In the genomic region with DNA sequence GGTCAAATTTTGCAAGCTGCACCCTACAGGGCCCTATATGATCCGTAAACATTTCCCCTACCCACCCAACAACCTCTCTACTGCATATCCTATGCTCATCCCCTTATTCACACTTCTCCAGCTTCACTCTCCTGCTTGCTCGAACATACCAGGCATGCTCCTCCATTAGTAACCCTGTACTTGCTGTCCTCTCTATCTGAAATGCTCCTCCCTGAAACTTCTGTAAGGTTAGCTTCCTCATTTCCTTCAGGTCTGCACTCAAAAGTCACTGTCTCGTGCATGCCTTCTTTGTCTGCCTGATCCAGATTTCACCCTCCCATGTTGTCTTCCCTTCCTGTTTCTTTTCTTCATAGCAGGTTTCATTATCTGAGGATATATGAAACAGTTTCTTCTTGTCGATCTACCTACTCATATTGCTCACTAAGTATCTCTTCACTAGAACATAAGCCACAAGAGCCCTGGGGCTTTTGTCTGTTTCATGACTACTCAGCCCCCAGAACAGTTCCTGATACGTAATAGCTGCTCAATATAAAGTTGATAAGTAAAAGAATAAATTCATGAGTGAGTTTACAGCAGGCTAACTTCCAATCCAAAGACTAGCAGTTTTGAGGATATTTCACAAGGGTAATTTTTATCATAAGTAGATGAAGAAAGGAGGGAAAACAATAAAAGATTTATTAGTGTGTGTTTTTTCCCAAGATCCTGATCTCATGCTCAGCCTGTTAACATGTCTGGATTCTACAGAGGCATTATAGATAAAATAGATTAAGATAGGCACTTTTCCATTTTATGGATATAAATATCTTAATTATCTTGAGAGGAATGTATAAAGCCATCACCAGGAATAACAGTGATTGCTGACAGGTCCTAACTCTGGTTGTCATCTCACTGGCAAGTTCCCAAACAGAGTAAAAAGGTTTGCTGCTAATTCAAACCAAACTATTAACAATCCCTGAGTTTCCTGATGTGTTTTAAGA, we compare ENCODE assay signal across 1 cellular context.
TF ChIP-seq lines count a peak whose summit lies in the region.

No MANE protein-coding gene starts in this region.

TF ChIP-seq in SK-N-SH treated with all-trans-retinoic acid at 6 μM for 48 hours, 23 proteins besides CTCF, POLR2A, EP300 and RAD21 (continued from another document):
- TF ChIP-seq, protein P1, sequence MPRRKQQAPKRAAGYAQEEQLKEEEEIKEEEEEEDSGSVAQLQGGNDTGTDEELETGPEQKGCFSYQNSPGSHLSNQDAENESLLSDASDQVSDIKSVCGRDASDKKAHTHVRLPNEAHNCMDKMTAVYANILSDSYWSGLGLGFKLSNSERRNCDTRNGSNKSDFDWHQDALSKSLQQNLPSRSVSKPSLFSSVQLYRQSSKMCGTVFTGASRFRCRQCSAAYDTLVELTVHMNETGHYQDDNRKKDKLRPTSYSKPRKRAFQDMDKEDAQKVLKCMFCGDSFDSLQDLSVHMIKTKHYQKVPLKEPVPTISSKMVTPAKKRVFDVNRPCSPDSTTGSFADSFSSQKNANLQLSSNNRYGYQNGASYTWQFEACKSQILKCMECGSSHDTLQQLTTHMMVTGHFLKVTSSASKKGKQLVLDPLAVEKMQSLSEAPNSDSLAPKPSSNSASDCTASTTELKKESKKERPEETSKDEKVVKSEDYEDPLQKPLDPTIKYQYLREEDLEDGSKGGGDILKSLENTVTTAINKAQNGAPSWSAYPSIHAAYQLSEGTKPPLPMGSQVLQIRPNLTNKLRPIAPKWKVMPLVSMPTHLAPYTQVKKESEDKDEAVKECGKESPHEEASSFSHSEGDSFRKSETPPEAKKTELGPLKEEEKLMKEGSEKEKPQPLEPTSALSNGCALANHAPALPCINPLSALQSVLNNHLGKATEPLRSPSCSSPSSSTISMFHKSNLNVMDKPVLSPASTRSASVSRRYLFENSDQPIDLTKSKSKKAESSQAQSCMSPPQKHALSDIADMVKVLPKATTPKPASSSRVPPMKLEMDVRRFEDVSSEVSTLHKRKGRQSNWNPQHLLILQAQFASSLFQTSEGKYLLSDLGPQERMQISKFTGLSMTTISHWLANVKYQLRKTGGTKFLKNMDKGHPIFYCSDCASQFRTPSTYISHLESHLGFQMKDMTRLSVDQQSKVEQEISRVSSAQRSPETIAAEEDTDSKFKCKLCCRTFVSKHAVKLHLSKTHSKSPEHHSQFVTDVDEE (CRISPR knock-in tag; IDR thresholded peaks at IDR 0.05), result peak; percentile 86
- TF ChIP-seq ZNF70 (CRISPR knock-in tag; IDR thresholded peaks at IDR 0.05), result no peak
- no peak for TF ChIP-seq ESRRG (CRISPR knock-in tag; IDR thresholded peaks at IDR 0.05)
- TF ChIP-seq ZNF8 (CRISPR knock-in tag; IDR thresholded peaks at IDR 0.05), result peak; percentile 42; the same call in 1 of the 2 replicates
- no peak for TF ChIP-seq CSDC2 (CRISPR knock-in tag; IDR thresholded peaks at IDR 0.05)
- TF ChIP-seq, protein P2, sequence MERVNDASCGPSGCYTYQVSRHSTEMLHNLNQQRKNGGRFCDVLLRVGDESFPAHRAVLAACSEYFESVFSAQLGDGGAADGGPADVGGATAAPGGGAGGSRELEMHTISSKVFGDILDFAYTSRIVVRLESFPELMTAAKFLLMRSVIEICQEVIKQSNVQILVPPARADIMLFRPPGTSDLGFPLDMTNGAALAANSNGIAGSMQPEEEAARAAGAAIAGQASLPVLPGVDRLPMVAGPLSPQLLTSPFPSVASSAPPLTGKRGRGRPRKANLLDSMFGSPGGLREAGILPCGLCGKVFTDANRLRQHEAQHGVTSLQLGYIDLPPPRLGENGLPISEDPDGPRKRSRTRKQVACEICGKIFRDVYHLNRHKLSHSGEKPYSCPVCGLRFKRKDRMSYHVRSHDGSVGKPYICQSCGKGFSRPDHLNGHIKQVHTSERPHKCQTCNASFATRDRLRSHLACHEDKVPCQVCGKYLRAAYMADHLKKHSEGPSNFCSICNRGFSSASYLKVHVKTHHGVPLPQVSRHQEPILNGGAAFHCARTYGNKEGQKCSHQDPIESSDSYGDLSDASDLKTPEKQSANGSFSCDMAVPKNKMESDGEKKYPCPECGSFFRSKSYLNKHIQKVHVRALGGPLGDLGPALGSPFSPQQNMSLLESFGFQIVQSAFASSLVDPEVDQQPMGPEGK (CRISPR knock-in tag; IDR thresholded peaks at IDR 0.05; ENCODE audit: borderline replicate concordance), result peak; percentile 51; the same call in 1 of the 2 replicates
- TF ChIP-seq, protein P3, sequence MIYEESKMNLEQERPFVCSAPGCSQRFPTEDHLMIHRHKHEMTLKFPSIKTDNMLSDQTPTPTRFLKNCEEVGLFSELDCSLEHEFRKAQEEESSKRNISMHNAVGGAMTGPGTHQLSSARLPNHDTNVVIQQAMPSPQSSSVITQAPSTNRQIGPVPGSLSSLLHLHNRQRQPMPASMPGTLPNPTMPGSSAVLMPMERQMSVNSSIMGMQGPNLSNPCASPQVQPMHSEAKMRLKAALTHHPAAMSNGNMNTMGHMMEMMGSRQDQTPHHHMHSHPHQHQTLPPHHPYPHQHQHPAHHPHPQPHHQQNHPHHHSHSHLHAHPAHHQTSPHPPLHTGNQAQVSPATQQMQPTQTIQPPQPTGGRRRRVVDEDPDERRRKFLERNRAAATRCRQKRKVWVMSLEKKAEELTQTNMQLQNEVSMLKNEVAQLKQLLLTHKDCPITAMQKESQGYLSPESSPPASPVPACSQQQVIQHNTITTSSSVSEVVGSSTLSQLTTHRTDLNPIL (CRISPR knock-in tag; IDR thresholded peaks at IDR 0.05; ENCODE audit: low read depth), result no peak
- TF ChIP-seq, protein P4, sequence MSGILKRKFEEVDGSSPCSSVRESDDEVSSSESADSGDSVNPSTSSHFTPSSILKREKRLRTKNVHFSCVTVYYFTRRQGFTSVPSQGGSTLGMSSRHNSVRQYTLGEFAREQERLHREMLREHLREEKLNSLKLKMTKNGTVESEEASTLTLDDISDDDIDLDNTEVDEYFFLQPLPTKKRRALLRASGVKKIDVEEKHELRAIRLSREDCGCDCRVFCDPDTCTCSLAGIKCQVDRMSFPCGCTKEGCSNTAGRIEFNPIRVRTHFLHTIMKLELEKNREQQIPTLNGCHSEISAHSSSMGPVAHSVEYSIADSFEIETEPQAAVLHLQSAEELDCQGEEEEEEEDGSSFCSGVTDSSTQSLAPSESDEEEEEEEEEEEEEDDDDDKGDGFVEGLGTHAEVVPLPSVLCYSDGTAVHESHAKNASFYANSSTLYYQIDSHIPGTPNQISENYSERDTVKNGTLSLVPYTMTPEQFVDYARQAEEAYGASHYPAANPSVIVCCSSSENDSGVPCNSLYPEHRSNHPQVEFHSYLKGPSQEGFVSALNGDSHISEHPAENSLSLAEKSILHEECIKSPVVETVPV (CRISPR knock-in tag; IDR thresholded peaks at IDR 0.05), result no peak
- TF ChIP-seq ARNTL (CRISPR knock-in tag; IDR thresholded peaks at IDR 0.05; ENCODE audit: borderline replicate concordance, low read depth), result no peak
- TF ChIP-seq ZFP30 (CRISPR knock-in tag; IDR thresholded peaks at IDR 0.05), result no peak
- no peak for TF ChIP-seq ZFP3 (CRISPR knock-in tag; IDR thresholded peaks at IDR 0.05)
